In the genomic region with DNA sequence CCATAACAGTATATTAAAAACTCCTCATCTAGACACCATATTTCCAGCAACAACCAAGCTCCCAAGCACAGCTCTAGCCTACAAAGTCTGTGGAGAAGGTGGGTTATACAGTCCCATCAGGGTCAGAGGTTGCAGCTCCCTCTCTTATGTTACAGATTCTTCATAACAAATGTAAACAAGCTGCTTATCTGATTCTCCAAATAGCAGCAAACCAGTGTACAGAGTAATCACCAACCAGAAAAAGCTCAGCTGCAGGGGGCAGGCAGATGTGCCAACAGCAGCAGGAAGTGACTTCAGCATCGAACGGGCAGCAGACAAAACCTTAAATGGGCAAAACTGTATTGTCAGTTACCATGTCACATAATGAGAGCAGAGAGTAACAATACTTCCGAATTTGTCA, we compare ENCODE assay signal across 1 cellular context.
TF ChIP-seq lines count a peak whose summit lies in the region.

No MANE protein-coding gene starts in this region.

TF ChIP-seq in HepG2, 621 proteins besides CTCF, POLR2A, EP300 and RAD21 (continued from another document and continues in another):
- TF ChIP-seq, protein P1, sequence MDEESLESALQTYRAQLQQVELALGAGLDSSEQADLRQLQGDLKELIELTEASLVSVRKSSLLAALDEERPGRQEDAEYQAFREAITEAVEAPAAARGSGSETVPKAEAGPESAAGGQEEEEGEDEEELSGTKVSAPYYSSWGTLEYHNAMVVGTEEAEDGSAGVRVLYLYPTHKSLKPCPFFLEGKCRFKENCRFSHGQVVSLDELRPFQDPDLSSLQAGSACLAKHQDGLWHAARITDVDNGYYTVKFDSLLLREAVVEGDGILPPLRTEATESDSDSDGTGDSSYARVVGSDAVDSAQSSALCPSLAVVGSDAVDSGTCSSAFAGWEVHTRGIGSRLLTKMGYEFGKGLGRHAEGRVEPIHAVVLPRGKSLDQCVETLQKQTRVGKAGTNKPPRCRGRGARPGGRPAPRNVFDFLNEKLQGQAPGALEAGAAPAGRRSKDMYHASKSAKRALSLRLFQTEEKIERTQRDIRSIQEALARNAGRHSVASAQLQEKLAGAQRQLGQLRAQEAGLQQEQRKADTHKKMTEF (CRISPR knock-in tag; IDR thresholded peaks at IDR 0.05) = peak; percentile 49; the same call in 1 of the 2 replicates
- TF ChIP-seq RFX3 (CRISPR knock-in tag; IDR thresholded peaks at IDR 0.05) = no peak
- TF ChIP-seq, protein P2, sequence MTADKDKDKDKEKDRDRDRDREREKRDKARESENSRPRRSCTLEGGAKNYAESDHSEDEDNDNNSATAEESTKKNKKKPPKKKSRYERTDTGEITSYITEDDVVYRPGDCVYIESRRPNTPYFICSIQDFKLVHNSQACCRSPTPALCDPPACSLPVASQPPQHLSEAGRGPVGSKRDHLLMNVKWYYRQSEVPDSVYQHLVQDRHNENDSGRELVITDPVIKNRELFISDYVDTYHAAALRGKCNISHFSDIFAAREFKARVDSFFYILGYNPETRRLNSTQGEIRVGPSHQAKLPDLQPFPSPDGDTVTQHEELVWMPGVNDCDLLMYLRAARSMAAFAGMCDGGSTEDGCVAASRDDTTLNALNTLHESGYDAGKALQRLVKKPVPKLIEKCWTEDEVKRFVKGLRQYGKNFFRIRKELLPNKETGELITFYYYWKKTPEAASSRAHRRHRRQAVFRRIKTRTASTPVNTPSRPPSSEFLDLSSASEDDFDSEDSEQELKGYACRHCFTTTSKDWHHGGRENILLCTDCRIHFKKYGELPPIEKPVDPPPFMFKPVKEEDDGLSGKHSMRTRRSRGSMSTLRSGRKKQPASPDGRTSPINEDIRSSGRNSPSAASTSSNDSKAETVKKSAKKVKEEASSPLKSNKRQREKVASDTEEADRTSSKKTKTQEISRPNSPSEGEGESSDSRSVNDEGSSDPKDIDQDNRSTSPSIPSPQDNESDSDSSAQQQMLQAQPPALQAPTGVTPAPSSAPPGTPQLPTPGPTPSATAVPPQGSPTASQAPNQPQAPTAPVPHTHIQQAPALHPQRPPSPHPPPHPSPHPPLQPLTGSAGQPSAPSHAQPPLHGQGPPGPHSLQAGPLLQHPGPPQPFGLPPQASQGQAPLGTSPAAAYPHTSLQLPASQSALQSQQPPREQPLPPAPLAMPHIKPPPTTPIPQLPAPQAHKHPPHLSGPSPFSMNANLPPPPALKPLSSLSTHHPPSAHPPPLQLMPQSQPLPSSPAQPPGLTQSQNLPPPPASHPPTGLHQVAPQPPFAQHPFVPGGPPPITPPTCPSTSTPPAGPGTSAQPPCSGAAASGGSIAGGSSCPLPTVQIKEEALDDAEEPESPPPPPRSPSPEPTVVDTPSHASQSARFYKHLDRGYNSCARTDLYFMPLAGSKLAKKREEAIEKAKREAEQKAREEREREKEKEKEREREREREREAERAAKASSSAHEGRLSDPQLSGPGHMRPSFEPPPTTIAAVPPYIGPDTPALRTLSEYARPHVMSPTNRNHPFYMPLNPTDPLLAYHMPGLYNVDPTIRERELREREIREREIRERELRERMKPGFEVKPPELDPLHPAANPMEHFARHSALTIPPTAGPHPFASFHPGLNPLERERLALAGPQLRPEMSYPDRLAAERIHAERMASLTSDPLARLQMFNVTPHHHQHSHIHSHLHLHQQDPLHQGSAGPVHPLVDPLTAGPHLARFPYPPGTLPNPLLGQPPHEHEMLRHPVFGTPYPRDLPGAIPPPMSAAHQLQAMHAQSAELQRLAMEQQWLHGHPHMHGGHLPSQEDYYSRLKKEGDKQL (CRISPR knock-in tag; IDR thresholded peaks at IDR 0.05; ENCODE audit: low read depth) = no peak
- 0 out of 2 replicates have a peak, but pooled peaks have one; percentile 28 for TF ChIP-seq IRF2 (CRISPR knock-in tag; IDR thresholded peaks at IDR 0.05)
- TF ChIP-seq FOXK1 (CRISPR knock-in tag; IDR thresholded peaks at IDR 0.05; ENCODE audit: borderline replicate concordance, low read depth) = peak; percentile 33; the same call in 1 of the 2 replicates
- peak in 1 of 2 experiments; percentile 93; a peak in 2 of 4 replicates for TF ChIP-seq NR2F1 (CRISPR knock-in tag; IDR thresholded peaks at IDR 0.05)
- TF ChIP-seq ZNF883 (CRISPR knock-in tag; IDR thresholded peaks at IDR 0.05; ENCODE audit: not compliant biosample characterization) = no peak
- TF ChIP-seq KLF16 (CRISPR knock-in tag; IDR thresholded peaks at IDR 0.05) = 0 out of 4 replicates have a peak, but pooled peaks of 1 of the 2 experiments have one; percentile 40
- TF ChIP-seq KDM1A (CRISPR knock-in tag; IDR thresholded peaks at IDR 0.05) = no peak
- TF ChIP-seq RBM22 (optimal IDR thresholded peaks at IDR 0.05; ENCODE audit: low read length) = no peak
- TF ChIP-seq ZNF772 (CRISPR knock-in tag; IDR thresholded peaks at IDR 0.05) = no peak
- TF ChIP-seq HMG20A (CRISPR knock-in tag; IDR thresholded peaks at IDR 0.05; ENCODE audit: borderline replicate concordance) = peak; percentile 63; the same call in 1 of the 2 replicates
- TF ChIP-seq ELF3 (CRISPR knock-in tag; IDR thresholded peaks at IDR 0.05) = peak; percentile 56
- no peak for TF ChIP-seq ZNF510 (CRISPR knock-in tag; IDR thresholded peaks at IDR 0.05; ENCODE audit: low read depth)
- TF ChIP-seq ZNF547 (CRISPR knock-in tag; IDR thresholded peaks at IDR 0.05) = no peak
- no peak for TF ChIP-seq ZNF781 (CRISPR knock-in tag; IDR thresholded peaks at IDR 0.05; ENCODE audit: borderline replicate concordance, not compliant biosample characterization)
- no peak for TF ChIP-seq ZNF3 (CRISPR knock-in tag; IDR thresholded peaks at IDR 0.05)
- TF ChIP-seq, protein P3, sequence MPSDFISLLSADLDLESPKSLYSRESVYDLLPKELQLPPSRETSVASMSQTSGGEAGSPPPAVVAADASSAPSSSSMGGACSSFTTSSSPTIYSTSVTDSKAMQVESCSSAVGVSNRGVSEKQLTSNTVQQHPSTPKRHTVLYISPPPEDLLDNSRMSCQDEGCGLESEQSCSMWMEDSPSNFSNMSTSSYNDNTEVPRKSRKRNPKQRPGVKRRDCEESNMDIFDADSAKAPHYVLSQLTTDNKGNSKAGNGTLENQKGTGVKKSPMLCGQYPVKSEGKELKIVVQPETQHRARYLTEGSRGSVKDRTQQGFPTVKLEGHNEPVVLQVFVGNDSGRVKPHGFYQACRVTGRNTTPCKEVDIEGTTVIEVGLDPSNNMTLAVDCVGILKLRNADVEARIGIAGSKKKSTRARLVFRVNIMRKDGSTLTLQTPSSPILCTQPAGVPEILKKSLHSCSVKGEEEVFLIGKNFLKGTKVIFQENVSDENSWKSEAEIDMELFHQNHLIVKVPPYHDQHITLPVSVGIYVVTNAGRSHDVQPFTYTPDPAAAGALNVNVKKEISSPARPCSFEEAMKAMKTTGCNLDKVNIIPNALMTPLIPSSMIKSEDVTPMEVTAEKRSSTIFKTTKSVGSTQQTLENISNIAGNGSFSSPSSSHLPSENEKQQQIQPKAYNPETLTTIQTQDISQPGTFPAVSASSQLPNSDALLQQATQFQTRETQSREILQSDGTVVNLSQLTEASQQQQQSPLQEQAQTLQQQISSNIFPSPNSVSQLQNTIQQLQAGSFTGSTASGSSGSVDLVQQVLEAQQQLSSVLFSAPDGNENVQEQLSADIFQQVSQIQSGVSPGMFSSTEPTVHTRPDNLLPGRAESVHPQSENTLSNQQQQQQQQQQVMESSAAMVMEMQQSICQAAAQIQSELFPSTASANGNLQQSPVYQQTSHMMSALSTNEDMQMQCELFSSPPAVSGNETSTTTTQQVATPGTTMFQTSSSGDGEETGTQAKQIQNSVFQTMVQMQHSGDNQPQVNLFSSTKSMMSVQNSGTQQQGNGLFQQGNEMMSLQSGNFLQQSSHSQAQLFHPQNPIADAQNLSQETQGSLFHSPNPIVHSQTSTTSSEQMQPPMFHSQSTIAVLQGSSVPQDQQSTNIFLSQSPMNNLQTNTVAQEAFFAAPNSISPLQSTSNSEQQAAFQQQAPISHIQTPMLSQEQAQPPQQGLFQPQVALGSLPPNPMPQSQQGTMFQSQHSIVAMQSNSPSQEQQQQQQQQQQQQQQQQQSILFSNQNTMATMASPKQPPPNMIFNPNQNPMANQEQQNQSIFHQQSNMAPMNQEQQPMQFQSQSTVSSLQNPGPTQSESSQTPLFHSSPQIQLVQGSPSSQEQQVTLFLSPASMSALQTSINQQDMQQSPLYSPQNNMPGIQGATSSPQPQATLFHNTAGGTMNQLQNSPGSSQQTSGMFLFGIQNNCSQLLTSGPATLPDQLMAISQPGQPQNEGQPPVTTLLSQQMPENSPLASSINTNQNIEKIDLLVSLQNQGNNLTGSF (CRISPR knock-in tag; IDR thresholded peaks at IDR 0.05) = no peak
- TF ChIP-seq TBX3 (IDR thresholded peaks at IDR 0.05; ENCODE audit: borderline replicate concordance) = no peak
- TF ChIP-seq ZNF737 (CRISPR knock-in tag; IDR thresholded peaks at IDR 0.05; ENCODE audit: borderline replicate concordance) = no peak
- TF ChIP-seq ZFP1 (CRISPR knock-in tag; IDR thresholded peaks at IDR 0.05) = no peak
- peak; percentile 31; the same call in 1 of the 2 replicates for TF ChIP-seq TCF7 (IDR thresholded peaks at IDR 0.05; ENCODE audit: low read depth)
- TF ChIP-seq SCMH1 (CRISPR knock-in tag; IDR thresholded peaks at IDR 0.05; ENCODE audit: borderline replicate concordance) = no peak
- TF ChIP-seq MXD4 (CRISPR knock-in tag; IDR thresholded peaks at IDR 0.05) = no peak
- TF ChIP-seq RBFOX2 (IDR thresholded peaks at IDR 0.05; ENCODE audit: low read depth, low read length) = no peak
- TF ChIP-seq SOX13 (IDR thresholded peaks at IDR 0.05) = no peak
- peak in 1 of 2 experiments; percentile 42; a peak in 1 of 4 replicates for TF ChIP-seq SOX13 (CRISPR knock-in tag; conservative IDR thresholded peaks at IDR 0.05 in 1 of 2, IDR thresholded peaks at IDR 0.05 in 1 of 2)
- TF ChIP-seq, protein P4, sequence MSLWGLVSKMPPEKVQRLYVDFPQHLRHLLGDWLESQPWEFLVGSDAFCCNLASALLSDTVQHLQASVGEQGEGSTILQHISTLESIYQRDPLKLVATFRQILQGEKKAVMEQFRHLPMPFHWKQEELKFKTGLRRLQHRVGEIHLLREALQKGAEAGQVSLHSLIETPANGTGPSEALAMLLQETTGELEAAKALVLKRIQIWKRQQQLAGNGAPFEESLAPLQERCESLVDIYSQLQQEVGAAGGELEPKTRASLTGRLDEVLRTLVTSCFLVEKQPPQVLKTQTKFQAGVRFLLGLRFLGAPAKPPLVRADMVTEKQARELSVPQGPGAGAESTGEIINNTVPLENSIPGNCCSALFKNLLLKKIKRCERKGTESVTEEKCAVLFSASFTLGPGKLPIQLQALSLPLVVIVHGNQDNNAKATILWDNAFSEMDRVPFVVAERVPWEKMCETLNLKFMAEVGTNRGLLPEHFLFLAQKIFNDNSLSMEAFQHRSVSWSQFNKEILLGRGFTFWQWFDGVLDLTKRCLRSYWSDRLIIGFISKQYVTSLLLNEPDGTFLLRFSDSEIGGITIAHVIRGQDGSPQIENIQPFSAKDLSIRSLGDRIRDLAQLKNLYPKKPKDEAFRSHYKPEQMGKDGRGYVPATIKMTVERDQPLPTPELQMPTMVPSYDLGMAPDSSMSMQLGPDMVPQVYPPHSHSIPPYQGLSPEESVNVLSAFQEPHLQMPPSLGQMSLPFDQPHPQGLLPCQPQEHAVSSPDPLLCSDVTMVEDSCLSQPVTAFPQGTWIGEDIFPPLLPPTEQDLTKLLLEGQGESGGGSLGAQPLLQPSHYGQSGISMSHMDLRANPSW (CRISPR knock-in tag; IDR thresholded peaks at IDR 0.05; ENCODE audit: borderline replicate concordance) = no peak
- no peak for TF ChIP-seq ZNF160 (CRISPR knock-in tag; IDR thresholded peaks at IDR 0.05)
- no peak; the same call in 1 of the 2 replicates for TF ChIP-seq CBX5 (CRISPR knock-in tag; IDR thresholded peaks at IDR 0.05; ENCODE audit: borderline replicate concordance)
- TF ChIP-seq GATAD1 (CRISPR knock-in tag; IDR thresholded peaks at IDR 0.05) = 0 out of 2 replicates have a peak, but pooled peaks have one; percentile 23
- TF ChIP-seq NR2F6 (IDR thresholded peaks at IDR 0.05) = peak; percentile 69
- TF ChIP-seq NR2F6 (CRISPR knock-in tag; IDR thresholded peaks at IDR 0.05) = no peak; the same call in 1 of the 2 replicates
- TF ChIP-seq, protein P5, sequence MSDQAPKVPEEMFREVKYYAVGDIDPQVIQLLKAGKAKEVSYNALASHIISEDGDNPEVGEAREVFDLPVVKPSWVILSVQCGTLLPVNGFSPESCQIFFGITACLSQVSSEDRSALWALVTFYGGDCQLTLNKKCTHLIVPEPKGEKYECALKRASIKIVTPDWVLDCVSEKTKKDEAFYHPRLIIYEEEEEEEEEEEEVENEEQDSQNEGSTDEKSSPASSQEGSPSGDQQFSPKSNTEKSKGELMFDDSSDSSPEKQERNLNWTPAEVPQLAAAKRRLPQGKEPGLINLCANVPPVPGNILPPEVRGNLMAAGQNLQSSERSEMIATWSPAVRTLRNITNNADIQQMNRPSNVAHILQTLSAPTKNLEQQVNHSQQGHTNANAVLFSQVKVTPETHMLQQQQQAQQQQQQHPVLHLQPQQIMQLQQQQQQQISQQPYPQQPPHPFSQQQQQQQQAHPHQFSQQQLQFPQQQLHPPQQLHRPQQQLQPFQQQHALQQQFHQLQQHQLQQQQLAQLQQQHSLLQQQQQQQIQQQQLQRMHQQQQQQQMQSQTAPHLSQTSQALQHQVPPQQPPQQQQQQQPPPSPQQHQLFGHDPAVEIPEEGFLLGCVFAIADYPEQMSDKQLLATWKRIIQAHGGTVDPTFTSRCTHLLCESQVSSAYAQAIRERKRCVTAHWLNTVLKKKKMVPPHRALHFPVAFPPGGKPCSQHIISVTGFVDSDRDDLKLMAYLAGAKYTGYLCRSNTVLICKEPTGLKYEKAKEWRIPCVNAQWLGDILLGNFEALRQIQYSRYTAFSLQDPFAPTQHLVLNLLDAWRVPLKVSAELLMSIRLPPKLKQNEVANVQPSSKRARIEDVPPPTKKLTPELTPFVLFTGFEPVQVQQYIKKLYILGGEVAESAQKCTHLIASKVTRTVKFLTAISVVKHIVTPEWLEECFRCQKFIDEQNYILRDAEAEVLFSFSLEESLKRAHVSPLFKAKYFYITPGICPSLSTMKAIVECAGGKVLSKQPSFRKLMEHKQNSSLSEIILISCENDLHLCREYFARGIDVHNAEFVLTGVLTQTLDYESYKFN (CRISPR knock-in tag; conservative IDR thresholded peaks at IDR 0.05) = peak; percentile 49
- TF ChIP-seq, protein P6, sequence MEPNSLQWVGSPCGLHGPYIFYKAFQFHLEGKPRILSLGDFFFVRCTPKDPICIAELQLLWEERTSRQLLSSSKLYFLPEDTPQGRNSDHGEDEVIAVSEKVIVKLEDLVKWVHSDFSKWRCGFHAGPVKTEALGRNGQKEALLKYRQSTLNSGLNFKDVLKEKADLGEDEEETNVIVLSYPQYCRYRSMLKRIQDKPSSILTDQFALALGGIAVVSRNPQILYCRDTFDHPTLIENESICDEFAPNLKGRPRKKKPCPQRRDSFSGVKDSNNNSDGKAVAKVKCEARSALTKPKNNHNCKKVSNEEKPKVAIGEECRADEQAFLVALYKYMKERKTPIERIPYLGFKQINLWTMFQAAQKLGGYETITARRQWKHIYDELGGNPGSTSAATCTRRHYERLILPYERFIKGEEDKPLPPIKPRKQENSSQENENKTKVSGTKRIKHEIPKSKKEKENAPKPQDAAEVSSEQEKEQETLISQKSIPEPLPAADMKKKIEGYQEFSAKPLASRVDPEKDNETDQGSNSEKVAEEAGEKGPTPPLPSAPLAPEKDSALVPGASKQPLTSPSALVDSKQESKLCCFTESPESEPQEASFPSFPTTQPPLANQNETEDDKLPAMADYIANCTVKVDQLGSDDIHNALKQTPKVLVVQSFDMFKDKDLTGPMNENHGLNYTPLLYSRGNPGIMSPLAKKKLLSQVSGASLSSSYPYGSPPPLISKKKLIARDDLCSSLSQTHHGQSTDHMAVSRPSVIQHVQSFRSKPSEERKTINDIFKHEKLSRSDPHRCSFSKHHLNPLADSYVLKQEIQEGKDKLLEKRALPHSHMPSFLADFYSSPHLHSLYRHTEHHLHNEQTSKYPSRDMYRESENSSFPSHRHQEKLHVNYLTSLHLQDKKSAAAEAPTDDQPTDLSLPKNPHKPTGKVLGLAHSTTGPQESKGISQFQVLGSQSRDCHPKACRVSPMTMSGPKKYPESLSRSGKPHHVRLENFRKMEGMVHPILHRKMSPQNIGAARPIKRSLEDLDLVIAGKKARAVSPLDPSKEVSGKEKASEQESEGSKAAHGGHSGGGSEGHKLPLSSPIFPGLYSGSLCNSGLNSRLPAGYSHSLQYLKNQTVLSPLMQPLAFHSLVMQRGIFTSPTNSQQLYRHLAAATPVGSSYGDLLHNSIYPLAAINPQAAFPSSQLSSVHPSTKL (CRISPR knock-in tag; IDR thresholded peaks at IDR 0.05) = peak; percentile 67; the same call in 1 of the 2 replicates
